In genomic region chr3:52087728-52088127, GRCh38 we compare ENCODE assay signal across 18 cellular contexts. TPM values are rescaled to one million over a fixed set of nuclear protein-coding genes. Genes with fewer than 3 reads are reported as not detected.
A peak's percentile ranks its signal among the peaks of the same experiment; 100 is the strongest.
DNase-seq lines count a peak whose midpoint lies in the region; ATAC-seq, FAIRE-seq and TF ChIP-seq lines count a peak whose summit lies in the region.
"Had no signal": no experiment of that assay in that cellular context is flagged by ENCODE, and none has a peak within 500 bp of the region (broad histone marks: within the 10 kb centered on the region; RNA-seq: fewer than 3 reads in every experiment).

No MANE protein-coding gene starts in this region.

- TF ChIP-seq EP300 in HepG2 (IDR thresholded peaks at IDR 0.05; ENCODE audit: low read depth in 2 of 2, low read length in 2 of 2) (no peak), HepG2 (CRISPR knock-in tag; IDR thresholded peaks at IDR 0.05; ENCODE audit: borderline replicate concordance) (no peak)

- H3K27me3 Mint-ChIP-seq in activated CD4-positive, alpha-beta memory T cell treated with anti-CD3 and anti-CD28 coated beads, Interleukin-2, amount 10 ng/mL, durations not matched to agents 7 days and 5 days, result no peaks in the 10 kb centered on the region
- H3K27me3 Mint-ChIP-seq in activated CD4-positive, alpha-beta memory T cell treated with anti-CD3 and anti-CD28 coated beads for 36 hours, result no peaks in the 10 kb centered on the region
- H3K27me3 Mint-ChIP-seq in activated T-helper 17 cell treated with anti-CD3 and anti-CD28 coated beads, Interleukin-2, amount 50 U/mL, for 72 hours, result no peaks in the 10 kb centered on the region
- H3K27me3 Mint-ChIP-seq: activated naive CD4-positive, alpha-beta T cell treated with anti-CD3 and anti-CD28 coated beads, Interleukin-2, amount 50 U/mL, for 24 hours had no signal

- in situ Hi-C loops in HepG2 (cut with HindIII; ENCODE audit: extremely low pct_ligation_motif_present, low pct_unique_long_range_greater_than_20kb), result no loop called here

- peaks cover 23% of the 10 kb centered on the region for H3K4me1 Mint-ChIP-seq in activated CD4-positive, alpha-beta memory T cell treated with anti-CD3 and anti-CD28 coated beads, Interleukin-2, amount 10 ng/mL, durations not matched to agents 7 days and 5 days
- H3K4me1 Mint-ChIP-seq in activated CD4-positive, alpha-beta memory T cell treated with anti-CD3 and anti-CD28 coated beads for 36 hours (ENCODE audit: low read depth), result peaks cover 19% of the 10 kb centered on the region
- peaks cover 8% of the 10 kb centered on the region for H3K4me1 Mint-ChIP-seq in activated T-helper 17 cell treated with anti-CD3 and anti-CD28 coated beads, Interleukin-2, amount 50 U/mL, for 72 hours

- no peak for FAIRE-seq in HepG2 (lab: Jason Lieb, UNC)
- FAIRE-seq: A549, pancreas had no signal

- no peak for DNase-seq in activated CD4-positive, alpha-beta memory T cell treated with anti-CD3 and anti-CD28 coated beads, Interleukin-2, amount 10 ng/mL, durations not matched to agents 7 days and 5 days
- DNase-seq in activated CD4-positive, alpha-beta memory T cell treated with anti-CD3 and anti-CD28 coated beads for 36 hours, result no peak
- DNase-seq in HepG2 (ENCODE audit: low spot score) (no peak), spleen (peak; percentile 38)
- no peak for DNase-seq in activated T-cell treated with anti-CD3 and anti-CD28 coated beads, Interleukin-2, amount 50 U/mL, for 48 hours
- DNase-seq: caudate nucleus, endodermal cell, gastrocnemius medialis, midbrain, NCI-H1417 treated with DMSO at 0.1 percent for 48 hours, NCI-H2227 treated with DMSO at 0.1 percent for 48 hours, substantia nigra had no signal

- TF ChIP-seq CTCF in HepG2 (CRISPR knock-in tag; IDR thresholded peaks at IDR 0.05), result no peak
- TF ChIP-seq CTCF in spleen (IDR thresholded peaks at IDR 0.05 in 8 of 11, conservative IDR thresholded peaks at IDR 0.05 in 3 of 11), result no peak

- no TSS peak for BruUV-seq in HepG2 (replicated peaks; lab: Mats Ljungman, UMichigan)

- H3K27me3 ChIP-seq in HepG2 (ENCODE audit: control insufficient read depth in 1 of 2, insufficient read depth in 2 of 2, low read length in 2 of 2) (no peaks in the 10 kb centered on the region), spleen (replicated peaks in 1 of 7) (no peaks in the 10 kb centered on the region)
- H3K27me3 ChIP-seq: gastrocnemius medialis, pancreas had no signal

- no peak overlapping the region for H3K27ac ChIP-seq in HepG2 (ENCODE audit: extremely low read length, insufficient read depth, low read length)
- H3K27ac ChIP-seq in spleen, result peak overlapping the region in 7 of 8 donors; percentile 29 to 59 (median 56)
- H3K27ac ChIP-seq: A549, pancreas had no signal

- H3K9me3 ChIP-seq in HepG2 (ENCODE audit: low read length) (no peaks in the 10 kb centered on the region), spleen (no peaks in the 10 kb centered on the region)
- H3K9me3 ChIP-seq: A549, gastrocnemius medialis, pancreas had no signal

- H2AFZ ChIP-seq in HepG2 (ENCODE audit: low read length), result no peak overlapping the region

- H3K4me2 ChIP-seq in HepG2 (ENCODE audit: low read depth, low read length), result no peak overlapping the region
- H3K4me2 ChIP-seq: A549 had no signal

- intact Hi-C loops in activated CD4-positive, alpha-beta memory T cell treated with anti-CD3 and anti-CD28 coated beads for 36 hours (cut with micrococcal nuclease), result no loop called here
- intact Hi-C loops in HepG2 (cut with micrococcal nuclease; ENCODE audit: unreplicated experiment) (no loop called here), spleen (cut with DNase I; ENCODE audit: low total_unique reads) (no loop called here)

- WGBS in HepG2 (ENCODE audit: low lambda C conversion rate), result 100% methylated on average over 1 of the region's 3 CpGs
- WGBS in spleen, 5 donors, result 92 to 98% (median 96%) methylated on average over 3 of the region's 3 CpGs

- H3K9ac ChIP-seq in HepG2 (ENCODE audit: insufficient read depth, low read depth, low read length), result no peak overlapping the region

- CTCF ChIA-PET in activated CD4-positive, alpha-beta memory T cell treated with anti-CD3 and anti-CD28 coated beads, Interleukin-2, amount 10 ng/mL, durations not matched to agents 7 days and 5 days (lab: Charles Lee), result interaction anchor here (1.0 kb wide), 1 partner anchor 87 kb away, joined by 3 read pairs; no protein-coding TSS in a partner anchor
- CTCF ChIA-PET in activated CD4-positive, alpha-beta memory T cell treated with anti-CD3 and anti-CD28 coated beads for 36 hours (lab: Charles Lee), result interaction anchor here (0.7 to 1.0 kb wide), 2 partner anchors 34 to 57 kb away, joined by 3 read pairs; no protein-coding TSS in a partner anchor
- CTCF ChIA-PET in HepG2 (lab: Yijun Ruan, JAX; ENCODE audit: low intra/inter-chr PET ratio, low total read pairs), result no interaction called here

- H3K4me3 Mint-ChIP-seq in activated CD4-positive, alpha-beta memory T cell treated with anti-CD3 and anti-CD28 coated beads, Interleukin-2, amount 10 ng/mL, durations not matched to agents 7 days and 5 days, result no peak overlapping the region
- no peak overlapping the region for H3K4me3 Mint-ChIP-seq in activated CD4-positive, alpha-beta memory T cell treated with anti-CD3 and anti-CD28 coated beads for 36 hours
- no peak overlapping the region for H3K4me3 Mint-ChIP-seq in activated T-helper 17 cell treated with anti-CD3 and anti-CD28 coated beads, Interleukin-2, amount 50 U/mL, for 72 hours
- H3K4me3 Mint-ChIP-seq: activated naive CD4-positive, alpha-beta T cell treated with anti-CD3 and anti-CD28 coated beads, Interleukin-2, amount 50 U/mL, for 24 hours; endodermal cell had no signal

- H3K79me2 ChIP-seq in HepG2 (ENCODE audit: insufficient read depth, low read length), result no peaks in the 10 kb centered on the region

- POLR2A ChIA-PET in activated CD4-positive, alpha-beta memory T cell treated with anti-CD3 and anti-CD28 coated beads, Interleukin-2, amount 10 ng/mL, durations not matched to agents 7 days and 5 days (lab: Charles Lee), result no interaction called here
- POLR2A ChIA-PET in activated CD4-positive, alpha-beta memory T cell treated with anti-CD3 and anti-CD28 coated beads for 36 hours (lab: Charles Lee), result no interaction called here
- POLR2A ChIA-PET in HepG2 (lab: Yijun Ruan, JAX), result no interaction called here

- ATAC-seq in activated T-helper 17 cell treated with anti-CD3 and anti-CD28 coated beads, Interleukin-2, amount 50 U/mL, for 72 hours (replicated peaks), result no peak
- peak; percentile 17; the same call in 1 of the 3 replicates for ATAC-seq in HepG2
- ATAC-seq in GM21576 (IDR thresholded peaks at IDR 0.05; ENCODE audit: unreplicated experiment), result no peak
- no peak for ATAC-seq in GM18858 (IDR thresholded peaks at IDR 0.05; ENCODE audit: unreplicated experiment)
- ATAC-seq: A549, gastrocnemius medialis had no signal

- H3K27ac Mint-ChIP-seq in activated CD4-positive, alpha-beta memory T cell treated with anti-CD3 and anti-CD28 coated beads, Interleukin-2, amount 10 ng/mL, durations not matched to agents 7 days and 5 days, result peak overlapping the region; percentile 19
- no peak overlapping the region for H3K27ac Mint-ChIP-seq in activated CD4-positive, alpha-beta memory T cell treated with anti-CD3 and anti-CD28 coated beads for 36 hours
- peak overlapping the region; percentile 83 for H3K27ac Mint-ChIP-seq in activated T-helper 17 cell treated with anti-CD3 and anti-CD28 coated beads, Interleukin-2, amount 50 U/mL, for 72 hours
- H3K27ac Mint-ChIP-seq: activated naive CD4-positive, alpha-beta T cell treated with anti-CD3 and anti-CD28 coated beads, Interleukin-2, amount 50 U/mL, for 24 hours had no signal

- TF ChIP-seq RAD21 in HepG2 (CRISPR knock-in tag; IDR thresholded peaks at IDR 0.05), result no peak

- H3K36me3 ChIP-seq in HepG2 (replicated peaks in 1 of 2; ENCODE audit: control insufficient read depth in 1 of 2, insufficient read depth in 2 of 2, low read length in 2 of 2), result no peaks in the 10 kb centered on the region
- no peaks in the 10 kb centered on the region for H3K36me3 ChIP-seq in spleen
- H3K36me3 ChIP-seq: gastrocnemius medialis, pancreas had no signal

- peaks cover 60% of the 10 kb centered on the region for H3K4me1 ChIP-seq in HepG2 (ENCODE audit: insufficient read depth, low read length)
- H3K4me1 ChIP-seq in spleen, result peaks cover 0 to 37% (median 25%) of the 10 kb centered on the region in 6 donors
- H3K4me1 ChIP-seq: A549, pancreas had no signal

- H3K9me3 Mint-ChIP-seq in activated CD4-positive, alpha-beta memory T cell treated with anti-CD3 and anti-CD28 coated beads, Interleukin-2, amount 10 ng/mL, durations not matched to agents 7 days and 5 days, result no peaks in the 10 kb centered on the region
- H3K9me3 Mint-ChIP-seq in activated CD4-positive, alpha-beta memory T cell treated with anti-CD3 and anti-CD28 coated beads for 36 hours, result no peaks in the 10 kb centered on the region
- H3K9me3 Mint-ChIP-seq in activated T-helper 17 cell treated with anti-CD3 and anti-CD28 coated beads, Interleukin-2, amount 50 U/mL, for 72 hours, result no peaks in the 10 kb centered on the region
- H3K9me3 Mint-ChIP-seq: activated naive CD4-positive, alpha-beta T cell treated with anti-CD3 and anti-CD28 coated beads, Interleukin-2, amount 50 U/mL, for 24 hours; endodermal cell had no signal

- TF ChIP-seq POLR2A in HepG2 (IDR thresholded peaks at IDR 0.05; ENCODE audit: insufficient read depth in 1 of 2, low read depth in 2 of 2, low read length in 2 of 2) (no peak), spleen (IDR thresholded peaks at IDR 0.05) (no peak)

- no peaks in the 10 kb centered on the region for H4K20me1 ChIP-seq in HepG2 (ENCODE audit: insufficient read depth, low read length)

- H3K36me3 Mint-ChIP-seq in activated CD4-positive, alpha-beta memory T cell treated with anti-CD3 and anti-CD28 coated beads, Interleukin-2, amount 10 ng/mL, durations not matched to agents 7 days and 5 days (ENCODE audit: low read depth), result no peaks in the 10 kb centered on the region
- H3K36me3 Mint-ChIP-seq in activated CD4-positive, alpha-beta memory T cell treated with anti-CD3 and anti-CD28 coated beads for 36 hours, result no peaks in the 10 kb centered on the region
- H3K36me3 Mint-ChIP-seq in activated T-helper 17 cell treated with anti-CD3 and anti-CD28 coated beads, Interleukin-2, amount 50 U/mL, for 72 hours (ENCODE audit: low read depth), result no peaks in the 10 kb centered on the region
- H3K36me3 Mint-ChIP-seq: activated naive CD4-positive, alpha-beta T cell treated with anti-CD3 and anti-CD28 coated beads, Interleukin-2, amount 50 U/mL, for 24 hours had no signal

- H3K4me3 ChIP-seq in HepG2 (replicated peaks in 1 of 3; ENCODE audit: insufficient read depth in 1 of 3, low read depth in 2 of 3, low read length in 3 of 3) (no peak overlapping the region), spleen (no peak overlapping the region)
- H3K4me3 ChIP-seq: A549, gastrocnemius medialis, pancreas had no signal

RNA-seq across cellular contexts. Expression of gene DUSP7, which starts 31.4 kb away (rescaled TPM):
- 10 to 100 TPM; 40.1 to 40.9 TPM for total RNA-seq in activated CD4-positive, alpha-beta memory T cell treated with anti-CD3 and anti-CD28 coated beads, Interleukin-2, amount 10 ng/mL, durations not matched to agents 7 days and 5 days
- total RNA-seq in activated CD4-positive, alpha-beta memory T cell treated with anti-CD3 and anti-CD28 coated beads for 36 hours, result 10 to 100 TPM; 14.1 to 14.5 TPM
- 10 to 100 TPM; 19.3 to 25.1 TPM for total RNA-seq in activated T-helper 17 cell treated with anti-CD3 and anti-CD28 coated beads, Interleukin-2, amount 50 U/mL, for 72 hours
- total RNA-seq in HepG2 (2016; rRNA removed; fragmentation: Illumina TruSeq; extraction: Trizol), result 6.6 and 7.3 TPM in 2 replicates
- total RNA-seq in HepG2 (2016; cell fraction: cytosol; rRNA removed; fragmentation: Illumina TruSeq; extraction: Trizol; ENCODE audit: low read depth), result 4.7 and 5.1 TPM in 2 replicates
- total RNA-seq in HepG2 (2016; cell fraction: insoluble cytoplasmic fraction; rRNA removed; fragmentation: Illumina TruSeq; extraction: Trizol), result 5.1 and 7.0 TPM in 2 replicates
- 14.7 and 15.2 TPM in 2 replicates for total RNA-seq in HepG2 (2016; cell fraction: membrane; rRNA removed; fragmentation: Illumina TruSeq; extraction: Trizol)
- total RNA-seq in HepG2 (2016; cell fraction: nucleus; rRNA removed; fragmentation: Illumina TruSeq; extraction: Trizol), result 4.6 and 4.7 TPM in 2 replicates
- polyA plus RNA-seq in HepG2 (2011; rRNA removed), result 8.7 and 8.8 TPM in 2 replicates
- polyA plus RNA-seq in HepG2 (2011; cell fraction: cytosol; rRNA removed), result 8.3 and 10.5 TPM in 2 replicates
- 5.7 and 6.3 TPM in 2 replicates for polyA plus RNA-seq in HepG2 (2011; cell fraction: nucleus; rRNA removed)
- 2.9 and 3.4 TPM in 2 replicates for polyA plus RNA-seq in HepG2 (2012)
- polyA plus RNA-seq in HepG2 (2016; cell fraction: cytosol; fragmentation: Illumina TruSeq; extraction: Trizol; ENCODE audit: low read depth), result 7.5 and 8.7 TPM in 2 replicates
- 9.3 and 11.6 TPM in 2 replicates for polyA plus RNA-seq in HepG2 (2016; cell fraction: insoluble cytoplasmic fraction; fragmentation: Illumina TruSeq; extraction: Trizol; ENCODE audit: low read depth)
- polyA plus RNA-seq in HepG2 (2016; cell fraction: membrane; fragmentation: Illumina TruSeq; extraction: Trizol; ENCODE audit: low read depth), result 15.7 and 19.4 TPM in 2 replicates
- 7.9 and 8.3 TPM in 2 replicates for polyA plus RNA-seq in HepG2 (2016; cell fraction: nucleus; fragmentation: Illumina TruSeq; extraction: Trizol; ENCODE audit: insufficient read depth, low read depth)
- polyA minus RNA-seq in HepG2 (2011; rRNA and poly(A)+ RNA removed; ENCODE audit: low replicate concordance), result 31.6 and 87.2 TPM in 2 replicates
- 8.1 and 9.1 TPM in 2 replicates for polyA minus RNA-seq in HepG2 (2011; cell fraction: cytosol; rRNA and poly(A)+ RNA removed)
- 4.6 and 5.6 TPM in 2 replicates for polyA minus RNA-seq in HepG2 (2011; cell fraction: nucleus; rRNA and poly(A)+ RNA removed)
- total RNA-seq in spleen, result 10 to 100 TPM; 31.5 to 68.6 (median 42.6) TPM
- polyA plus RNA-seq in spleen, result 10 to 100 TPM in 1 of 3 donors, 1 to 10 TPM in 2; 5.4 to 20.1 (median 6.9) TPM
